Comparison of ENCODE assay signal across 12 cellular contexts in the genomic region with DNA sequence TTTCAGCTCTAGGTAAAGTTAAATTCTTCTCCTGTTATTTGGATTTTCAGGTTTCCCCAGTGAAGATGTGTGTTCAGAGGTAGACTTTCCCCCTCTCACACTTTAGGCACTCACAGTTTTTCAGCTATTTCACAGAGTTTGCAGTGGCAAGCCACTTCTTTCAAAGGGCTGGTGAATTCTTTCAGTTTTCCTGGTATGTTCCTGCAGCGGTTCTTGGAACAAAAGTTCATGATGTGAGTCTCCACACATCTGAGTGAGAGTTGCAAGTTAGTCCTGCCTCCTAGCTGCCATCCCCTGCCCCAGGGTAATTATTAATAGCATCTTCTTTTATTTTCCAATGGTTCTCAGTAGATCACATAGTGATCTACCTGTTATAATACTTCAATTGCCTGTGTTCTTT. TPM values are rescaled to one million over a fixed set of nuclear protein-coding genes. Genes with fewer than 3 reads are reported as not detected.
DNase-seq lines count a peak whose midpoint lies in the region; ATAC-seq and TF ChIP-seq lines count a peak whose summit lies in the region.
"Had no signal": no experiment of that assay in that cellular context is flagged by ENCODE, and none has a peak within 500 bp of the region (broad histone marks: within the 10 kb centered on the region; RNA-seq: fewer than 3 reads in every experiment).

No MANE protein-coding gene starts in this region.

- peaks cover 58% of the 10 kb centered on the region for H3K4me1 Mint-ChIP-seq in activated T-cell treated with anti-CD3 and anti-CD28 coated beads, Interleukin-2, amount 50 U/mL, for 72 hours (ENCODE audit: low read depth)
- H3K4me1 Mint-ChIP-seq in activated naive CD8-positive, alpha-beta T cell treated with anti-CD3 and anti-CD28 coated beads, Interleukin-2, amount 50 U/mL, for 24 hours: peaks cover 61% of the 10 kb centered on the region
- H3K4me1 Mint-ChIP-seq in stimulated activated memory B cell treated with anti-CD40 and anti-IgM and Interleukin-4, amounts not matched to agents 10 μg/mL and 1 μg/mL and 100 μg/mL, for 72 hours: peaks cover 47% of the 10 kb centered on the region

- H3K36me3 ChIP-seq in right atrium auricular region: no peaks in the 10 kb centered on the region
- H3K36me3 ChIP-seq: HAP-1 had no signal

- CTCF ChIA-PET in GM10248 (lab: Yijun Ruan, JAX): interaction anchor here (0.7 to 9.1 kb wide), 44 partner anchors 9 to 505 kb away, joined by 3 to 114 read pairs (median 5); a partner anchor contains a TSS

- peaks cover 26 to 36% of the 10 kb centered on the region in 2 donors for H3K36me3 Mint-ChIP-seq in activated T-cell treated with anti-CD3 and anti-CD28 coated beads, Interleukin-2, amount 50 U/mL, for 72 hours (ENCODE audit: insufficient read depth in 2 of 2)
- peaks cover 72% of the 10 kb centered on the region for H3K36me3 Mint-ChIP-seq in activated naive CD8-positive, alpha-beta T cell treated with anti-CD3 and anti-CD28 coated beads, Interleukin-2, amount 50 U/mL, for 24 hours (ENCODE audit: low read depth)
- H3K36me3 Mint-ChIP-seq in stimulated activated memory B cell treated with anti-CD40 and anti-IgM and Interleukin-4, amounts not matched to agents 10 μg/mL and 1 μg/mL and 100 μg/mL, for 72 hours: peaks cover 50% of the 10 kb centered on the region

- peak overlapping the region; percentile 88 for H3K27ac Mint-ChIP-seq in activated T-cell treated with anti-CD3 and anti-CD28 coated beads, Interleukin-2, amount 50 U/mL, for 72 hours
- peak overlapping the region; percentile 82 for H3K27ac Mint-ChIP-seq in activated naive CD8-positive, alpha-beta T cell treated with anti-CD3 and anti-CD28 coated beads, Interleukin-2, amount 50 U/mL, for 24 hours
- H3K27ac Mint-ChIP-seq in stimulated activated memory B cell treated with anti-CD40 and anti-IgM and Interleukin-4, amounts not matched to agents 10 μg/mL and 1 μg/mL and 100 μg/mL, for 72 hours: peak overlapping the region; percentile 88

- H3K9me3 ChIP-seq in right atrium auricular region: peaks cover 0 to 20% of the 10 kb centered on the region in 2 donors
- H3K9me3 ChIP-seq: HAP-1 had no signal

- no peak overlapping the region for H3K27ac ChIP-seq in right atrium auricular region
- H3K27ac ChIP-seq: PC-9 had no signal

- H3K4me1 ChIP-seq in right atrium auricular region: no peaks in the 10 kb centered on the region
- H3K4me1 ChIP-seq: HAP-1 had no signal

- H3K27me3 Mint-ChIP-seq in activated T-cell treated with anti-CD3 and anti-CD28 coated beads, Interleukin-2, amount 50 U/mL, for 72 hours (ENCODE audit: low read depth): no peaks in the 10 kb centered on the region
- no peaks in the 10 kb centered on the region for H3K27me3 Mint-ChIP-seq in activated naive CD8-positive, alpha-beta T cell treated with anti-CD3 and anti-CD28 coated beads, Interleukin-2, amount 50 U/mL, for 24 hours
- H3K27me3 Mint-ChIP-seq in stimulated activated memory B cell treated with anti-CD40 and anti-IgM and Interleukin-4, amounts not matched to agents 10 μg/mL and 1 μg/mL and 100 μg/mL, for 72 hours: no peaks in the 10 kb centered on the region

- no peak overlapping the region for H3K4me3 ChIP-seq in right atrium auricular region
- H3K4me3 ChIP-seq: HAP-1, PC-9 had no signal

- no peaks in the 10 kb centered on the region for H3K27me3 ChIP-seq in right atrium auricular region

- ATAC-seq in activated T-cell treated with anti-CD3 and anti-CD28 coated beads, Interleukin-2, amount 50 U/mL, for 72 hours (replicated peaks in 1 of 2): no peak
- peak; percentile 6 for ATAC-seq in HG03196 (IDR thresholded peaks at IDR 0.05; ENCODE audit: unreplicated experiment)
- no peak for ATAC-seq in activated naive CD8-positive, alpha-beta T cell treated with anti-CD3 and anti-CD28 coated beads, Interleukin-2, amount 50 U/mL, for 24 hours
- no peak for ATAC-seq in stimulated activated memory B cell treated with anti-CD40 and anti-IgM and Interleukin-4, amounts not matched to agents 10 μg/mL and 1 μg/mL and 100 μg/mL, for 72 hours
- no peak for ATAC-seq in GM18520 (IDR thresholded peaks at IDR 0.05; ENCODE audit: unreplicated experiment)

- no peak for TF ChIP-seq CTCF in GM10248 (IDR thresholded peaks at IDR 0.05; ENCODE audit: control extremely low read depth, extremely low read depth, low read depth, missing control alignments)
- no peak for TF ChIP-seq CTCF in right atrium auricular region (IDR thresholded peaks at IDR 0.05)

- H3K9me3 Mint-ChIP-seq in activated T-cell treated with anti-CD3 and anti-CD28 coated beads, Interleukin-2, amount 50 U/mL, for 72 hours: peaks cover 7 to 9% of the 10 kb centered on the region in 2 donors
- peaks cover 34% of the 10 kb centered on the region for H3K9me3 Mint-ChIP-seq in activated naive CD8-positive, alpha-beta T cell treated with anti-CD3 and anti-CD28 coated beads, Interleukin-2, amount 50 U/mL, for 24 hours
- peaks cover 12% of the 10 kb centered on the region for H3K9me3 Mint-ChIP-seq in stimulated activated memory B cell treated with anti-CD40 and anti-IgM and Interleukin-4, amounts not matched to agents 10 μg/mL and 1 μg/mL and 100 μg/mL, for 72 hours

- H3K4me3 Mint-ChIP-seq in activated T-cell treated with anti-CD3 and anti-CD28 coated beads, Interleukin-2, amount 50 U/mL, for 72 hours: peak overlapping the region; percentile 52 to 65
- H3K4me3 Mint-ChIP-seq in activated naive CD8-positive, alpha-beta T cell treated with anti-CD3 and anti-CD28 coated beads, Interleukin-2, amount 50 U/mL, for 24 hours: peak overlapping the region; percentile 48
- no peak overlapping the region for H3K4me3 Mint-ChIP-seq in stimulated activated memory B cell treated with anti-CD40 and anti-IgM and Interleukin-4, amounts not matched to agents 10 μg/mL and 1 μg/mL and 100 μg/mL, for 72 hours

- no peak for DNase-seq in activated T-cell treated with anti-CD3 and anti-CD28 coated beads, Interleukin-2, amount 50 U/mL, for 72 hours
- DNase-seq in activated T-cell treated with anti-CD3 and anti-CD28 coated beads, Interleukin-2, amount 50 U/mL, for 48 hours: no peak
- DNase-seq in activated naive CD8-positive, alpha-beta T cell treated with anti-CD3 and anti-CD28 coated beads, Interleukin-2, amount 50 U/mL, for 24 hours: no peak
- no peak for DNase-seq in GM10248 (ENCODE audit: extremely low spot score)
- no peak for DNase-seq in right atrium auricular region (ENCODE audit: low spot score)

- POLR2A ChIA-PET in GM10248 (lab: Yijun Ruan, JAX): interaction anchor here (1.0 kb wide), 3 partner anchors 9 to 253 kb away, joined by 3 read pairs; no protein-coding TSS in a partner anchor

RNA-seq across cellular contexts. Expression of a gene that starts 27.3 kb away (rescaled TPM):
- total RNA-seq in activated T-cell treated with anti-CD3 and anti-CD28 coated beads, Interleukin-2, amount 50 U/mL, for 72 hours: 10 to 100 TPM; 10.2 to 16.0 TPM
- total RNA-seq in right atrium auricular region: 1 to 10 TPM; 2.5 to 3.1 TPM
- total RNA-seq: myocyte, PC-9 had no signal

RNA-seq across cellular contexts. Expression of a gene that starts 40.2 kb away (rescaled TPM):
- total RNA-seq in activated T-cell treated with anti-CD3 and anti-CD28 coated beads, Interleukin-2, amount 50 U/mL, for 72 hours: 100 to 1,000 TPM in 1 of 2 donors, 10 to 100 TPM in 1; 81.4 to 134 TPM
- under 1 TPM; 0.11 to 0.31 TPM for total RNA-seq in right atrium auricular region
- total RNA-seq: cerebellum, myocyte, PC-9 had no signal

Comparison
In these comparisons a context has a peak if more than half of its experiments do, and no peak if none do; other contexts are left out.
1. RNA of a gene that starts 40.2 kb away (total RNA-seq): 81.4 to 134 TPM in activated T-cell treated with anti-CD3 and anti-CD28 coated beads, Interleukin-2, amount 50 U/mL, for 72 hours; 0.11 to 0.31 TPM in right atrium auricular region; every median in the first group is over 10 times any median in the second.
2. Peak in every context shown above with its lines, with median percentiles within 50 percentile points of each other: H3K27ac Mint-ChIP-seq.